In the genomic region with DNA sequence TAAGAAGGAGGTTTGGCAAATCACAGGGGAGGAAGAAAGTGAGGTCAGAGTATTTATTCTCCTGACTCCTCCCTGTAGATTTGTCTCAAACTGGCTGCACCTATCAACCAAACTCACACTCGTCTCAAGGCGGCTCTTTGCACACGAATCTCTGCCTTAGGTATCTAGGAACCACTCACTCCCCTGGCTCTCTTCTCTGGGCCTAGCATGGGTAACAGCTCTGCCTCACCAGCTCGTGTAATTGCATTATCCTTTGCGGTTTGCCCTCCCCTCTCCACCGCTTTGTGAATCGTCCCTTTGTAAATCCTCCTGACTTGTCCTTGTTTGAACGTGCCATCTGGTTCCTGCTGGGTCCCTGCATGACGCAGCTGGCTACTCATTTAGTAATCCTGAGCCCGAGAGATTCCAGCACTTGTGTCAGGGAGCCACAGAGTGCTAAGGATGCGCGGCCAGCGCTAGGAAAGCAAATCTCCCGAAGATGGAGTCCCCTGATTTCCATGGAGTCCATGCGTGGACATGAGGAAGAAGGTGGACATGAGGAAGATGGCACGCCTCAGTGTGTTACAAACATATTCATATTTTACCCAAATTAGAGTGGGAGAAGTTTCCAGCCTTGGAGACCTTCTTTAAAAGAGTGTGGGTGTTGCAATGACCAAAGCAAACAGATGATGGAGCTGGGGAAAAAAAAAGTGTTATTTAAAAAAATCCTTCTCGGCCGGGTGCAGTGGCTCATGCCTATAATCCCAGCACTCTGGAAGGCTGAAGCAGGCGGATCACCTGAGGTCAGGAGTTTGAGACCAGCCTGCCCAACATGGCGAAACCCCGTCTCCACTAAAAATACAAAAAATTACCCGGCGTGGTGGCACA, we compare ENCODE assay signal across 8 cellular contexts. TPM values are rescaled to one million over a fixed set of nuclear protein-coding genes. Genes with fewer than 3 reads are reported as not detected.
DNase-seq lines count a peak whose midpoint lies in the region; ATAC-seq and TF ChIP-seq lines count a peak whose summit lies in the region.

No MANE protein-coding gene starts in this region.

- no peak overlapping the region for H4K12ac ChIP-seq in trophoblast cell (ENCODE audit: low read depth, low read length)

- TF ChIP-seq CTCF in chondrocyte (IDR thresholded peaks at IDR 0.05) (peak; percentile 10), suprapubic skin (IDR thresholded peaks at IDR 0.05) (no peak)

- no peak overlapping the region for H3K18ac ChIP-seq in trophoblast cell (ENCODE audit: low read length)

- H4K91ac ChIP-seq in trophoblast cell (ENCODE audit: low read depth, low read length): no peak overlapping the region

- H2AK5ac ChIP-seq in trophoblast cell (ENCODE audit: low read length): no peak overlapping the region

- no peak overlapping the region for H3K9ac ChIP-seq in trophoblast cell (ENCODE audit: low read length)

- no peaks in the 10 kb centered on the region for H3K9me3 ChIP-seq in trophoblast cell (ENCODE audit: insufficient read depth, low read depth, low read length)
- H3K9me3 ChIP-seq in suprapubic skin: no peaks in the 10 kb centered on the region

- H2BK120ac ChIP-seq in trophoblast cell (ENCODE audit: insufficient read depth, low read length, poor library complexity): no peak overlapping the region

- H3K27me3 Mint-ChIP-seq in chondrocyte (ENCODE audit: low read depth): peaks cover 6% of the 10 kb centered on the region

- no peaks in the 10 kb centered on the region for H3K27me3 ChIP-seq in trophoblast cell (ENCODE audit: insufficient read depth, low read length)
- no peaks in the 10 kb centered on the region for H3K27me3 ChIP-seq in suprapubic skin

- no peak overlapping the region for H3K4me2 ChIP-seq in trophoblast cell (ENCODE audit: low read length)

- H3K79me2 ChIP-seq in trophoblast cell (ENCODE audit: control insufficient read depth, insufficient read depth, low read length, poor library complexity): no peaks in the 10 kb centered on the region

- H4K8ac ChIP-seq in trophoblast cell (ENCODE audit: low read depth, low read length): no peak overlapping the region

- no peak overlapping the region for H3K27ac Mint-ChIP-seq in chondrocyte (ENCODE audit: unreplicated experiment)

- H3K9me3 Mint-ChIP-seq in chondrocyte (ENCODE audit: low read depth): no peaks in the 10 kb centered on the region

- ATAC-seq in GM18520 (IDR thresholded peaks at IDR 0.05; ENCODE audit: unreplicated experiment): no peak

- H3K4ac ChIP-seq in trophoblast cell (ENCODE audit: low read depth, low read length): no peak overlapping the region

- H3K4me3 ChIP-seq in trophoblast cell (ENCODE audit: low read depth, low read length) (peak overlapping the region; percentile 21), suprapubic skin (no peak overlapping the region)

- no peak overlapping the region for H3K23ac ChIP-seq in trophoblast cell (ENCODE audit: low read length)

- WGBS in trophoblast cell (ENCODE audit: extremely low coverage, insufficient coverage, insufficient read length): no CpG with 5 or more reads among the region's 23 CpGs
- 48% methylated on average over 23 of the region's 23 CpGs for WGBS in suprapubic skin

- no peaks in the 10 kb centered on the region for H3K79me1 ChIP-seq in trophoblast cell (ENCODE audit: low read length)

- H3K27ac ChIP-seq in trophoblast cell (ENCODE audit: low read depth, low read length) (no peak overlapping the region), suprapubic skin (no peak overlapping the region)

- no peak overlapping the region for H2AFZ ChIP-seq in trophoblast cell (ENCODE audit: insufficient read depth, low read length, poor library complexity)

- no peak overlapping the region for H3K14ac ChIP-seq in trophoblast cell (ENCODE audit: low read length)

- TF ChIP-seq EP300 in suprapubic skin (IDR thresholded peaks at IDR 0.05): no peak

- DNase-seq in GOT3 (lab: John Stamatoyannopoulos, UW) (peak; percentile 53), NCI-H2227 (lab: John Stamatoyannopoulos, UW; ENCODE audit: unreplicated experiment) (peak; percentile 86), chondrocyte (ENCODE audit: low spot score) (no peak), trophoblast cell (no peak), erythroblast (lab: John Stamatoyannopoulos, UW) (no peak), suprapubic skin (ENCODE audit: low spot score in 2 of 2) (no peak), HuH-7.5 (ENCODE audit: low spot score) (no peak)

- H2BK5ac ChIP-seq in trophoblast cell (ENCODE audit: low read depth, low read length, poor library complexity): no peak overlapping the region

- H3K4me3 Mint-ChIP-seq in chondrocyte (ENCODE audit: unreplicated experiment): peak overlapping the region; percentile 12

- no peaks in the 10 kb centered on the region for H3K36me3 ChIP-seq in trophoblast cell (ENCODE audit: control insufficient read depth in 1 of 2, insufficient read depth in 2 of 2, low read length in 2 of 2)
- H3K36me3 ChIP-seq in suprapubic skin: no peaks in the 10 kb centered on the region

- H3K36me3 Mint-ChIP-seq in chondrocyte (ENCODE audit: low read depth): no peaks in the 10 kb centered on the region

- H2BK12ac ChIP-seq in trophoblast cell (ENCODE audit: low read length): no peak overlapping the region

- peaks cover 14% of the 10 kb centered on the region for H3K4me1 Mint-ChIP-seq in chondrocyte (ENCODE audit: low read depth)

- H3K4me1 ChIP-seq in trophoblast cell (ENCODE audit: control insufficient read depth in 1 of 2, insufficient read depth in 2 of 2, low read length in 2 of 2) (no peaks in the 10 kb centered on the region), suprapubic skin (peaks cover under 1% of the 10 kb centered on the region)

- no peak for TF ChIP-seq POLR2A in erythroblast (IDR thresholded peaks at IDR 0.05; ENCODE audit: low read length)
- no peak for TF ChIP-seq POLR2A in suprapubic skin (IDR thresholded peaks at IDR 0.05)

RNA-seq across cellular contexts. Expression of a gene that starts 26.7 kb away (rescaled TPM):
- total RNA-seq in chondrocyte (0.38 to 0.50 TPM in 2 of 3 replicates, not detected in the other), suprapubic skin (1 to 10 TPM in 3 of 4 donors, under 1 TPM in 1; 0.95 to 4.5 (median 1.5) TPM)
- 0.01 TPM in 1 of 2 replicates, not detected in the other for polyA plus RNA-seq in trophoblast cell (2013)

RNA-seq across cellular contexts. Expression of a gene that starts 45.8 kb away (rescaled TPM):
- total RNA-seq in chondrocyte: 2.1 to 2.8 TPM (median 2.5 TPM) in 3 replicates
- polyA plus RNA-seq in trophoblast cell (2013): 1.7 and 2.1 TPM in 2 replicates
- under 1 TPM; 0.26 to 0.68 (median 0.49) TPM for total RNA-seq in suprapubic skin

RNA-seq across cellular contexts. Expression of a gene that starts 45.9 kb away (rescaled TPM):
- total RNA-seq in chondrocyte: 27.2 to 31.2 TPM (median 30.8 TPM) in 3 replicates
- 13.0 and 14.8 TPM in 2 replicates for polyA plus RNA-seq in trophoblast cell (2013)
- 10 to 100 TPM; 16.3 to 30.7 (median 24.4) TPM for total RNA-seq in suprapubic skin

Comparison
In these comparisons a context has a peak if more than half of its experiments do, and no peak if none do; other contexts are left out.
1. DNase-seq: peak in GOT3 (single experiment) and NCI-H2227 (single experiment); none in chondrocyte (single experiment), trophoblast cell (0 of 2), erythroblast (0 of 2), suprapubic skin (0 of 2) and HuH-7.5 (single experiment).